ENCODE assay signal across 8 cellular contexts in the genomic region with DNA sequence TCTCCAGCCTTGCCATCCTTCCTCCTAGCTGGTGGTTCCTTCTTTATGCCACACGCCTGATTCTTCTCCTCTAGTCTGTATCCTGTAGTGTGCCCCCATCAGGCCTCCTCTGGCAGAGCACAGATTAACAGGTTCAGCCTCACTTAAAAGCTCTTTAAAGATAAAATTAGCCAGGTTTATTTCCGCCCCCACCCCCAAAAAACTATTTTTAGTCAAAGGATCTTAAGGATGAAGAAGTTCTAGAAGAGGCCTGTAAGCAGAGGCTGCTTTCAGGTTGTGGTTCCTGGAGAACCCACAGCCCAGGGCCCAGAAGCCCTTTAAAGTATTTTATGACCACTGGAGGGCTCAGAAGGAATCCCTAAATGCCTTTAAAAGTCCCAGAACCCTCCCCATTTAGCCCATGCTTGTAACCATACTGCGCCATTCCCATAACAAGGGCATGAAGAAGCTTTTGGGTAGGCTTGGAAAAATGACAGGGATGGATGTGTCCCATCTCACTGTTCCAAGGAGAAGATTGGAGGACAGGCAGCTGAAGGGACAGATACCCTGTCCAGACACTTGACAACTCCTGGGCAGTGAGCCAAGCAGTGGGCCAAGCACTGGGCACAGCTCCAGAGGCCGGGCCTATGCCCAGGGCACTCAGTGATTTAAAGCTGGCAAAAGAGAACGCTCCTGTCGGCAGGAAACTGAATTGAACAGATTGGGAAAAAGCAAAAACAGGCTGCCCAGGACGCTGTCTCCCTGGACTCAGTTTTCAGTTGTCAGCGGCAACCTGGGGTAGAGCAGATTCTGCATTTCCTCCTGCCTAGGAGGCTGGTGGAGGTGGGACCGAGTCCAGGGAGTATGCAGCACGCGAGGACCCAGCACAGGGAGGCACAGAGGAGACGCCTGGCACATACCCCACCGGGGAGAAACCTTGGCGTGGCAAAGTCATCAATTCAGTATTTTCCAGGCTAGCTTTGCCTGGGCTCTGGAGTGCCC.
A peak's percentile ranks its signal among the peaks of the same experiment; 100 is the strongest.
DNase-seq lines count a peak whose midpoint lies in the region; ATAC-seq lines count a peak whose summit lies in the region.

No MANE protein-coding gene starts in this region.

- H3K4me3 ChIP-seq in HUES48 (ENCODE audit: low read depth, low read length), result no peak overlapping the region
- peak overlapping the region in 1 of 2 donors; percentile 53 for H3K4me3 ChIP-seq in muscle layer of colon (ENCODE audit: low read depth in 1 of 2, low read length in 2 of 2)

- DNase-seq in DMS 273 treated with DMSO at 0.1 percent for 48 hours (lab: John Stamatoyannopoulos, UW), result peak; percentile 93
- DNase-seq in RPMI8226, result peak; percentile 98
- DNase-seq in activated CD8-positive, alpha-beta memory T cell treated with anti-CD3 and anti-CD28 coated beads, Interleukin-2, amount 50 U/mL, for 4 hours, result no peak

- peak overlapping the region; percentile 19 for H3K27ac ChIP-seq in HUES48 (ENCODE audit: low read depth, low read length)
- H3K27ac ChIP-seq in muscle layer of colon (ENCODE audit: low read depth, low read length), result peak overlapping the region; percentile 47

- H3K4me1 ChIP-seq in HUES48 (ENCODE audit: control insufficient read depth, insufficient read depth, low read length) (peaks cover 56% of the 10 kb centered on the region), muscle layer of colon (ENCODE audit: insufficient read depth, low read length) (peaks cover 29% of the 10 kb centered on the region)

- H3K9ac ChIP-seq in HUES48 (ENCODE audit: low read depth, low read length) (no peak overlapping the region), muscle layer of colon (ENCODE audit: low read length) (peak overlapping the region; percentile 30)

- ATAC-seq in esophagus mucosa (peak; percentile 35), HG02623 (IDR thresholded peaks at IDR 0.05; ENCODE audit: unreplicated experiment) (no peak), HG02642 (IDR thresholded peaks at IDR 0.05; ENCODE audit: poor library complexity, unreplicated experiment) (no peak)

- H3K9me3 ChIP-seq in HUES48 (ENCODE audit: control insufficient read depth, insufficient read depth, low read length), result no peaks in the 10 kb centered on the region
- H3K9me3 ChIP-seq in muscle layer of colon (ENCODE audit: low read length), result no peaks in the 10 kb centered on the region

- H3K27me3 ChIP-seq in HUES48 (ENCODE audit: control insufficient read depth, insufficient read depth, low read length) (no peaks in the 10 kb centered on the region), muscle layer of colon (ENCODE audit: control insufficient read depth in 1 of 2, insufficient read depth in 2 of 2, low read length in 2 of 2) (no peaks in the 10 kb centered on the region)

- H3K36me3 ChIP-seq in HUES48 (ENCODE audit: control insufficient read depth, insufficient read depth, low read length), result no peaks in the 10 kb centered on the region
- no peaks in the 10 kb centered on the region for H3K36me3 ChIP-seq in muscle layer of colon (ENCODE audit: insufficient read depth, low read length)
